In genomic region chr7:128408709-128409434, GRCh38 we compare ENCODE assay signal across 8 cellular contexts. TPM values are rescaled to one million over a fixed set of nuclear protein-coding genes. Genes with fewer than 3 reads are reported as not detected.
DNase-seq lines count a peak whose midpoint lies in the region; TF ChIP-seq lines count a peak whose summit lies in the region.

No MANE protein-coding gene starts in this region.

- H3K27me3 Mint-ChIP-seq in progenitor cell of endocrine pancreas: peaks cover 59% of the 10 kb centered on the region

- H3K9me3 ChIP-seq in esophagus (ENCODE audit: control insufficient read depth in 2 of 2, insufficient read depth in 1 of 2, low read depth in 1 of 2, low read length in 1 of 2): no peaks in the 10 kb centered on the region

- H3K27ac Mint-ChIP-seq in progenitor cell of endocrine pancreas: peak overlapping the region; percentile 14

- H3K36me3 ChIP-seq in esophagus (ENCODE audit: control insufficient read depth in 2 of 2, insufficient read depth in 2 of 2, low read length in 1 of 2): no peaks in the 10 kb centered on the region

- no peaks in the 10 kb centered on the region for H3K27me3 ChIP-seq in esophagus (ENCODE audit: control insufficient read depth in 1 of 2, insufficient read depth in 2 of 2, low read length in 2 of 2)

- peaks cover 13% of the 10 kb centered on the region for H3K4me1 Mint-ChIP-seq in progenitor cell of endocrine pancreas (ENCODE audit: low read depth)

- peak overlapping the region; percentile 71 for H3K4me3 Mint-ChIP-seq in progenitor cell of endocrine pancreas (ENCODE audit: low read depth)

- H3K4me3 ChIP-seq in esophagus (ENCODE audit: low read depth in 1 of 2, low read length in 2 of 2): peak overlapping the region; percentile 64 to 65

- H3K4me1 ChIP-seq in esophagus (ENCODE audit: control insufficient read depth in 2 of 2, insufficient read depth in 2 of 2, low read length in 1 of 2): peaks cover 6 to 33% of the 10 kb centered on the region in 2 donors

- no peaks in the 10 kb centered on the region for H3K36me3 Mint-ChIP-seq in progenitor cell of endocrine pancreas (ENCODE audit: insufficient read depth)

- H3K27ac ChIP-seq in esophagus (ENCODE audit: low read depth in 2 of 2, low read length in 1 of 2): peak overlapping the region; percentile 80 to 87

- peak; percentile 27 for DNase-seq in NCI-H146 (lab: John Stamatoyannopoulos, UW)
- no peak for DNase-seq in NCI-H146 treated with DMSO at 0.1 percent for 48 hours (lab: John Stamatoyannopoulos, UW; ENCODE audit: unreplicated experiment)
- DNase-seq in RPMI8226: peak; percentile 31
- no peak for DNase-seq in progenitor cell of endocrine pancreas (ENCODE audit: low spot score, unreplicated experiment)
- no peak for DNase-seq in NCI-H226
- no peak for DNase-seq in NCI-H187 treated with DMSO at 0.1 percent for 48 hours (lab: John Stamatoyannopoulos, UW)
- no peak for DNase-seq in activated CD8-positive, alpha-beta memory T cell treated with anti-CD3 and anti-CD28 coated beads, Interleukin-2, amount 50 U/mL, for 48 hours

- peaks cover 2% of the 10 kb centered on the region for H3K9me3 Mint-ChIP-seq in progenitor cell of endocrine pancreas (ENCODE audit: low read depth)

- no peak for TF ChIP-seq CTCF in progenitor cell of endocrine pancreas (IDR thresholded peaks at IDR 0.05; ENCODE audit: unreplicated experiment)

- WGBS in esophagus, 2 donors: 28 to 35% methylated on average over 14 of the region's 14 CpGs

RNA-seq across cellular contexts. Expression of gene IMPDH1, which starts 0.9 kb away (rescaled TPM):
- 10 to 100 TPM; 19.4 to 25.7 TPM for polyA plus RNA-seq in esophagus
- 23.4 and 28.4 TPM in 2 replicates for total RNA-seq in progenitor cell of endocrine pancreas

RNA-seq across cellular contexts. Expression of gene HILPDA, which starts 46.8 kb away (rescaled TPM):
- 100 to 1,000 TPM in 1 of 2 donors, 10 to 100 TPM in 1; 82.5 to 333 TPM for polyA plus RNA-seq in esophagus
- total RNA-seq in progenitor cell of endocrine pancreas: 36.8 TPM in 2 replicates

RNA-seq across cellular contexts. Expression of gene PRRT4, which starts 47.4 kb away (rescaled TPM):
- polyA plus RNA-seq in esophagus: under 1 TPM; 0.45 to 0.73 TPM
- 0.86 and 2.9 TPM in 2 replicates for total RNA-seq in progenitor cell of endocrine pancreas

Comparison
In these comparisons a context has a peak if more than half of its experiments do, and no peak if none do; other contexts are left out.
1. DNase-seq: peak in NCI-H146 (single experiment) and RPMI8226 (single experiment); none in NCI-H146 treated with DMSO at 0.1 percent for 48 hours (single experiment), progenitor cell of endocrine pancreas (single experiment), NCI-H226 (single experiment), NCI-H187 treated with DMSO at 0.1 percent for 48 hours (single experiment) and activated CD8-positive, alpha-beta memory T cell treated with anti-CD3 and anti-CD28 coated beads, Interleukin-2, amount 50 U/mL, for 48 hours (single experiment).